Comparison of ENCODE assay signal across 8 cellular contexts in the genomic region with DNA sequence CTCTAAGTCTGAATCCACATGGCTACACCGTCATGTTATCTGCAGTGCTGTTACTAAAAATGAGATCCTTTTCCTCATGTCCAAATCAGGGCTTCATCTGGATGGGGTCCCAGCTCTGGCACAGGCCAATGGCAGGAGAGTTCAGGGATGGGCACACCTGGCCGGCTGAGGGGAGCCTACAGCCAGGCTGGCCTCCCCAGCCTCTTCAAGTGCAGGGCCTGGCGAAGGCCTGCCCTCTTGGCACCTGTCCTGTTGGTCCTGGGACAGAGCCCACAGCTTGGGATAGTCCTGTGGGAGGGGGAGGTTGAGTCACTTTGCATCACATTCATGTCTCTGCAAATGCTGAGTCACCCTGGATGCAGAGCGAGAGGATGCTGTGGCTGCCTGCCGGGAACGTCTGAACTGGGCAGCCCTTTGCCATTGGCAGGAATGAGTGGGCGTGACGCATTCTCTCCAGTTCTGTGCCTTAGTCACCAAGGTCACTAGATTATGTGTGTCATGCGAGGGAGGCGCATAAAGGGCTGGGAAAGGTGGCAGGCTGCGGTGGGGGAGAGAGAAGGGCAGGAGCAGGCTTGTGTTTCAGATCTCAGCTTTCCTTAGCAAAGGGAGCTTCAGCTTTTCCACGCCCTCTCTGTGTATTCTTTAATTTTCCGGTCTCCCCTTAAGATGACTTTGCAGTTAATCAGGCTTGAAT.
DNase-seq lines count a peak whose midpoint lies in the region; ATAC-seq and TF ChIP-seq lines count a peak whose summit lies in the region.

No MANE protein-coding gene starts in this region.

- H3K4me1 ChIP-seq in SJCRH30 (peaks cover 16% of the 10 kb centered on the region), esophagus (ENCODE audit: control insufficient read depth in 2 of 2, insufficient read depth in 2 of 2, low read length in 1 of 2) (peaks cover under 1 to 13% of the 10 kb centered on the region in 2 donors), mucosa of descending colon (ENCODE audit: low read depth) (peaks cover 20% of the 10 kb centered on the region), upper lobe of left lung (no peaks in the 10 kb centered on the region)

- peak in 2 of 4 donors; percentile 55 to 81 for TF ChIP-seq EP300 in upper lobe of left lung (IDR thresholded peaks at IDR 0.05)

- peaks cover 20% of the 10 kb centered on the region for H3K27me3 Mint-ChIP-seq in activated T-cell treated with anti-CD3 and anti-CD28 coated beads, Interleukin-2, amount 50 U/mL, for 24 hours
- peaks cover 8 to 66% of the 10 kb centered on the region in 2 donors for H3K27me3 Mint-ChIP-seq in effector memory CD8-positive, alpha-beta T cell

- H3K9me3 Mint-ChIP-seq in activated T-cell treated with anti-CD3 and anti-CD28 coated beads, Interleukin-2, amount 50 U/mL, for 24 hours = no peaks in the 10 kb centered on the region
- H3K9me3 Mint-ChIP-seq in effector memory CD8-positive, alpha-beta T cell = no peaks in the 10 kb centered on the region

- no peak for TF ChIP-seq POLR2A in upper lobe of left lung (IDR thresholded peaks at IDR 0.05)

- H3K4me1 Mint-ChIP-seq in activated T-cell treated with anti-CD3 and anti-CD28 coated beads, Interleukin-2, amount 50 U/mL, for 24 hours (ENCODE audit: low read depth) = peaks cover 3% of the 10 kb centered on the region
- H3K4me1 Mint-ChIP-seq in effector memory CD8-positive, alpha-beta T cell (ENCODE audit: low read depth in 2 of 2) = no peaks in the 10 kb centered on the region

- no peak overlapping the region for H3K27ac Mint-ChIP-seq in activated T-cell treated with anti-CD3 and anti-CD28 coated beads, Interleukin-2, amount 50 U/mL, for 24 hours
- no peak overlapping the region for H3K27ac Mint-ChIP-seq in effector memory CD8-positive, alpha-beta T cell

- H3K4me3 Mint-ChIP-seq in activated T-cell treated with anti-CD3 and anti-CD28 coated beads, Interleukin-2, amount 50 U/mL, for 24 hours = no peak overlapping the region
- no peak overlapping the region for H3K4me3 Mint-ChIP-seq in effector memory CD8-positive, alpha-beta T cell

- no peaks in the 10 kb centered on the region for H3K36me3 Mint-ChIP-seq in activated T-cell treated with anti-CD3 and anti-CD28 coated beads, Interleukin-2, amount 50 U/mL, for 24 hours (ENCODE audit: low read depth)
- H3K36me3 Mint-ChIP-seq in effector memory CD8-positive, alpha-beta T cell (ENCODE audit: insufficient read depth) = no peaks in the 10 kb centered on the region

- intact Hi-C loops in mucosa of descending colon (cut with DNase I, micrococcal nuclease) = no loop called here

- H3K27ac ChIP-seq in SJCRH30 = peak overlapping the region; percentile 96
- peak overlapping the region; percentile 93 to 95 for H3K27ac ChIP-seq in esophagus (ENCODE audit: low read depth in 2 of 2, low read length in 1 of 2)
- H3K27ac ChIP-seq in upper lobe of left lung = peak overlapping the region in 2 of 4 donors; percentile 32 to 52

- no peak for TF ChIP-seq CTCF in mucosa of descending colon (IDR thresholded peaks at IDR 0.05)
- no peak for TF ChIP-seq CTCF in upper lobe of left lung (IDR thresholded peaks at IDR 0.05)

- ATAC-seq in mucosa of descending colon (peak; percentile 95), upper lobe of left lung (ENCODE audit: low FRiP score in 2 of 2) (peak; percentile 85 to 93), GM21360 (IDR thresholded peaks at IDR 0.05; ENCODE audit: unreplicated experiment) (no peak)
- no peak for ATAC-seq in effector memory CD8-positive, alpha-beta T cell (replicated peaks)

- H3K27me3 ChIP-seq in SJCRH30 (no peaks in the 10 kb centered on the region), esophagus (ENCODE audit: control insufficient read depth in 1 of 2, insufficient read depth in 2 of 2, low read length in 2 of 2) (no peaks in the 10 kb centered on the region), upper lobe of left lung (no peaks in the 10 kb centered on the region)

- H3K4me3 ChIP-seq in SJCRH30 (peak overlapping the region; percentile 40), esophagus (ENCODE audit: low read depth in 1 of 2, low read length in 2 of 2) (no peak overlapping the region), mucosa of descending colon (no peak overlapping the region), upper lobe of left lung (no peak overlapping the region)

- H3K36me3 ChIP-seq in SJCRH30 (no peaks in the 10 kb centered on the region), esophagus (ENCODE audit: control insufficient read depth in 2 of 2, insufficient read depth in 2 of 2, low read length in 1 of 2) (no peaks in the 10 kb centered on the region), mucosa of descending colon (ENCODE audit: low read depth) (no peaks in the 10 kb centered on the region), upper lobe of left lung (no peaks in the 10 kb centered on the region)

- DNase-seq in activated T-cell treated with anti-CD3 and anti-CD28 coated beads, Interleukin-2, amount 50 U/mL, for 24 hours = peak; percentile 31
- DNase-seq in activated T-cell treated with anti-CD3 and anti-CD28 coated beads for 4 hours (no peak), SJCRH30 (peak; percentile 93 to 95), mucosa of descending colon (peak; percentile 82 to 91 (median 85)), upper lobe of left lung (peak; percentile 61 to 81)
- DNase-seq in effector memory CD8-positive, alpha-beta T cell = no peak

- 22 to 26% methylated on average over 13 of the region's 13 CpGs for WGBS in esophagus, 2 donors
- WGBS in upper lobe of left lung, 2 donors = 63 to 64% methylated on average over 12 to 13 of the region's 13 CpGs

- H3K9me3 ChIP-seq in SJCRH30 (replicated peaks) (no peaks in the 10 kb centered on the region), esophagus (ENCODE audit: control insufficient read depth in 2 of 2, insufficient read depth in 1 of 2, low read depth in 1 of 2, low read length in 1 of 2) (no peaks in the 10 kb centered on the region), mucosa of descending colon (no peaks in the 10 kb centered on the region), upper lobe of left lung (no peaks in the 10 kb centered on the region)

Comparison
In these comparisons a context has a peak if more than half of its experiments do, and no peak if none do; other contexts are left out.
1. DNase-seq: peak in activated T-cell treated with anti-CD3 and anti-CD28 coated beads, Interleukin-2, amount 50 U/mL, for 24 hours (single experiment), SJCRH30 (2 of 2), mucosa of descending colon (3 of 3) and upper lobe of left lung (2 of 2); none in activated T-cell treated with anti-CD3 and anti-CD28 coated beads for 4 hours (single experiment) and effector memory CD8-positive, alpha-beta T cell (0 of 3).
2. ATAC-seq: peak in mucosa of descending colon (single experiment) and upper lobe of left lung (2 of 2); none in effector memory CD8-positive, alpha-beta T cell (single experiment) and GM21360 (single experiment).